31 cellular contexts compared by ENCODE assay signal in genomic region chr15:78362716-78363426, GRCh38. TPM values are rescaled to one million over a fixed set of nuclear protein-coding genes. Genes with fewer than 3 reads are reported as not detected.
DNase-seq lines count a peak whose midpoint lies in the region; ATAC-seq and TF ChIP-seq lines count a peak whose summit lies in the region.
"Had no signal": no experiment of that assay in that cellular context is flagged by ENCODE, and none has a peak within 500 bp of the region (broad histone marks: within the 10 kb centered on the region; RNA-seq: fewer than 3 reads in every experiment).

No MANE protein-coding gene starts in this region.

- no peak overlapping the region for H3K27ac ChIP-seq in breast epithelium
- H3K27ac ChIP-seq: A549, SJSA1 had no signal

- TF ChIP-seq RAD21 in Ishikawa (IDR thresholded peaks at IDR 0.05; ENCODE audit: low read depth): no peak

- no peaks in the 10 kb centered on the region for H3K4me1 Mint-ChIP-seq in stimulated activated effector memory CD8-positive, alpha-beta T cell treated with anti-CD3 and anti-CD28 coated beads, Interleukin-12 subunit alpha, Interleukin-12 subunit beta, amount 100 ng/mL, for 72 hours
- H3K4me1 Mint-ChIP-seq: CD8-positive, alpha-beta memory T cell had no signal

- H3K4me3 ChIP-seq in breast epithelium: no peak overlapping the region
- H3K4me3 ChIP-seq: A549, SJSA1 had no signal

- TF ChIP-seq POLR2A in breast epithelium (IDR thresholded peaks at IDR 0.05): no peak

- no peaks in the 10 kb centered on the region for H3K36me3 Mint-ChIP-seq in stimulated activated effector memory CD8-positive, alpha-beta T cell treated with anti-CD3 and anti-CD28 coated beads, Interleukin-12 subunit alpha, Interleukin-12 subunit beta, amount 100 ng/mL, for 72 hours
- H3K36me3 Mint-ChIP-seq: CD14-positive monocyte; CD8-positive, alpha-beta memory T cell had no signal

- no peaks in the 10 kb centered on the region for H3K27me3 ChIP-seq in breast epithelium
- H3K27me3 ChIP-seq: BE2C had no signal

- no peaks in the 10 kb centered on the region for H3K4me1 ChIP-seq in breast epithelium
- H3K4me1 ChIP-seq: A549, BE2C, SJSA1 had no signal

- DNase-seq in EH (ENCODE audit: low read depth) (peak; percentile 63), mesenteric fat pad (ENCODE audit: low spot score) (peak; percentile 81), breast epithelium (ENCODE audit: low spot score in 2 of 2) (no peak), NCI-H524 (lab: John Stamatoyannopoulos, UW) (no peak)
- no peak for DNase-seq in stimulated activated effector memory CD8-positive, alpha-beta T cell treated with anti-CD3 and anti-CD28 coated beads, Interleukin-12 subunit alpha, Interleukin-12 subunit beta, amount 100 ng/mL, for 72 hours (ENCODE audit: low spot score in 2 of 2)
- no peak for DNase-seq in activated naive CD4-positive, alpha-beta T cell (lab: John Stamatoyannopoulos, UW)
- DNase-seq: BE2C; CD8-positive, alpha-beta memory T cell; DMS 273 treated with DMSO at 0.1 percent for 48 hours; DMS79; HCEC 1CT; KBM-7; NCI-H1105 treated with DMSO at 0.1 percent for 48 hours; NCI-H146; NCI-H1930; NCI-H2107; NCI-H524 treated with DMSO at 0.1 percent for 48 hours; NCI-H774; NK-92 treated with Interleukin-12 subunit alpha and Interleukin-12 subunit beta, amount 100 ng/mL, for 24 hours; PC-3; T-helper 1 cell had no signal

- H3K4me3 Mint-ChIP-seq in stimulated activated effector memory CD8-positive, alpha-beta T cell treated with anti-CD3 and anti-CD28 coated beads, Interleukin-12 subunit alpha, Interleukin-12 subunit beta, amount 100 ng/mL, for 72 hours: no peak overlapping the region
- H3K4me3 Mint-ChIP-seq: CD14-positive monocyte; CD8-positive, alpha-beta memory T cell had no signal

- no peak for TF ChIP-seq CTCF in breast epithelium (IDR thresholded peaks at IDR 0.05)

- H3K36me3 ChIP-seq in breast epithelium: no peaks in the 10 kb centered on the region
- H3K36me3 ChIP-seq: BE2C, SJSA1 had no signal

- no peaks in the 10 kb centered on the region for H3K9me3 Mint-ChIP-seq in stimulated activated effector memory CD8-positive, alpha-beta T cell treated with anti-CD3 and anti-CD28 coated beads, Interleukin-12 subunit alpha, Interleukin-12 subunit beta, amount 100 ng/mL, for 72 hours
- H3K9me3 Mint-ChIP-seq: CD8-positive, alpha-beta memory T cell had no signal

- peak; percentile 34 for ATAC-seq in stimulated activated effector memory CD8-positive, alpha-beta T cell treated with anti-CD3 and anti-CD28 coated beads, Interleukin-12 subunit alpha, Interleukin-12 subunit beta, amount 100 ng/mL, for 72 hours
- ATAC-seq in GM18873 (IDR thresholded peaks at IDR 0.05; ENCODE audit: low FRiP score, unreplicated experiment): no peak
- ATAC-seq: PC-3, Right ventricle myocardium inferior had no signal

- H3K9me3 ChIP-seq in breast epithelium: no peaks in the 10 kb centered on the region
- H3K9me3 ChIP-seq: A549, BE2C, SJSA1 had no signal

- no peak for TF ChIP-seq EP300 in Ishikawa (IDR thresholded peaks at IDR 0.05; ENCODE audit: borderline replicate concordance)

- intact Hi-C loops in breast epithelium (cut with DNase I; ENCODE audit: low total_unique reads): no loop called here

- no peak overlapping the region for H3K27ac Mint-ChIP-seq in stimulated activated effector memory CD8-positive, alpha-beta T cell treated with anti-CD3 and anti-CD28 coated beads, Interleukin-12 subunit alpha, Interleukin-12 subunit beta, amount 100 ng/mL, for 72 hours
- H3K27ac Mint-ChIP-seq: CD14-positive monocyte; CD8-positive, alpha-beta memory T cell had no signal

TF ChIP-seq in Ishikawa, 13 proteins besides CTCF, POLR2A, EP300 and RAD21:
- TF ChIP-seq MAX (IDR thresholded peaks at IDR 0.05) (no peak), REST (IDR thresholded peaks at IDR 0.05; ENCODE audit: low read depth) (peak; percentile 36; the same call in 1 of the 2 replicates), FOXM1 (IDR thresholded peaks at IDR 0.05; ENCODE audit: borderline replicate concordance, low read depth) (no peak), EGR1 (IDR thresholded peaks at IDR 0.05) (no peak)

RNA-seq across cellular contexts. Expression of gene CRABP1, which starts 22.7 kb away (rescaled TPM):
- total RNA-seq in mesenteric fat pad (not detected), breast epithelium (10 to 100 TPM in 2 of 3 donors, not detected in 1; 11.5 to 14.5 TPM)
- total RNA-seq: CD8-positive, alpha-beta memory T cell; HT-29; LHCN-M2; MCF 10A; PC-3; Right ventricle myocardium inferior; RPMI7951; SJSA1 had no signal

Comparison
In these comparisons a context has a peak if more than half of its experiments do, and no peak if none do; other contexts are left out.
1. DNase-seq: peak in EH (single experiment) and mesenteric fat pad (single experiment); none in stimulated activated effector memory CD8-positive, alpha-beta T cell treated with anti-CD3 and anti-CD28 coated beads, Interleukin-12 subunit alpha, Interleukin-12 subunit beta, amount 100 ng/mL, for 72 hours (0 of 2), activated naive CD4-positive, alpha-beta T cell (0 of 4), breast epithelium (0 of 2) and NCI-H524 (0 of 2).